Comparison of ENCODE assay signal across 15 cellular contexts in the genomic region with DNA sequence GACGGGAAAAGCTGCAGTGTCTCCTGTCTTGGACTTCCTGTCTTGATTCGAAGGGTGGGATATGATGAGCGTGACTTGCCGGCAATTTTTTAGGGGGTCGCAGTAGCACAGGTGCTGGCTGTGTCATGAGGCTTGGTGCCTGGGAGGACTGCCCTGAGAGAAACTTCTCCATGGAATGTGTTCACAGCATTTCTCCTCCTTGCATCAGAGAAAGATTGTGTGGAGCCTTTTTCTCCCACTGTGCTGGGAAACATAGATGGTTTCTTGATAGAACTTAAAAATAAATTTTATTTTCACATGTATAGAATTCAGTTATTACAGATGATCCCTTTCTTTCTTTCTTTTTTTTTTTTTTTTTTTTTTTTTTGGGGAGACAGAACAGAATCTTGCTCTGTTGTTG.
DNase-seq lines count a peak whose midpoint lies in the region; TF ChIP-seq lines count a peak whose summit lies in the region.
"Had no signal": no experiment of that assay in that cellular context is flagged by ENCODE, and none has a peak within 500 bp of the region (broad histone marks: within the 10 kb centered on the region; RNA-seq: fewer than 3 reads in every experiment).

No MANE protein-coding gene starts in this region.

- 84 to 88% methylated on average over 5 of the region's 5 CpGs for WGBS in esophagus squamous epithelium, 2 donors

- H3K27me3 ChIP-seq in cardiac muscle cell (no peaks in the 10 kb centered on the region), esophagus squamous epithelium (no peaks in the 10 kb centered on the region), neutrophil (no peaks in the 10 kb centered on the region), uterus (no peaks in the 10 kb centered on the region), dorsolateral prefrontal cortex (no peaks in the 10 kb centered on the region)

- no peak for TF ChIP-seq CTCF in cardiac muscle cell (IDR thresholded peaks at IDR 0.05; ENCODE audit: low read depth, low read length)
- TF ChIP-seq CTCF in esophagus squamous epithelium (IDR thresholded peaks at IDR 0.05) = no peak
- TF ChIP-seq CTCF in neutrophil (IDR thresholded peaks at IDR 0.05) = no peak
- TF ChIP-seq CTCF in uterus (IDR thresholded peaks at IDR 0.05) = no peak
- no peak for TF ChIP-seq CTCF in dorsolateral prefrontal cortex (IDR thresholded peaks at IDR 0.05 in 54 of 56, conservative IDR thresholded peaks at IDR 0.05 in 2 of 56; ENCODE audit: low read depth in 1 of 56, partially characterized antibody in 56 of 56)

- H3K4me3 ChIP-seq in cardiac muscle cell = no peak overlapping the region
- no peak overlapping the region for H3K4me3 ChIP-seq in esophagus squamous epithelium
- no peak overlapping the region for H3K4me3 ChIP-seq in neutrophil (ENCODE audit: low read depth in 1 of 2, low read length in 1 of 2)
- no peak overlapping the region for H3K4me3 ChIP-seq in uterus
- no peak overlapping the region for H3K4me3 ChIP-seq in dorsolateral prefrontal cortex

- peaks cover 22% of the 10 kb centered on the region for H3K36me3 ChIP-seq in cardiac muscle cell
- H3K36me3 ChIP-seq in esophagus squamous epithelium = peaks cover 4 to 99% (median 11%) of the 10 kb centered on the region in 3 donors
- peaks cover 95% of the 10 kb centered on the region for H3K36me3 ChIP-seq in neutrophil
- no peaks in the 10 kb centered on the region for H3K36me3 ChIP-seq in uterus

- H3K9me3 ChIP-seq in cardiac muscle cell (ENCODE audit: low read depth) (no peaks in the 10 kb centered on the region), esophagus squamous epithelium (no peaks in the 10 kb centered on the region), neutrophil (no peaks in the 10 kb centered on the region), uterus (no peaks in the 10 kb centered on the region)
- H3K9me3 ChIP-seq: Caco-2 had no signal

- H3K27ac ChIP-seq in cardiac muscle cell (peak overlapping the region; percentile 20), esophagus squamous epithelium (peak overlapping the region in 3 of 4 donors; percentile 51 to 86 (median 60)), neutrophil (peak overlapping the region; percentile 4), uterus (peak overlapping the region; percentile 80 to 97), dorsolateral prefrontal cortex (peak overlapping the region in 3 of 59 donors; percentile 14 to 28 (median 27))

- H3K4me1 ChIP-seq in cardiac muscle cell (ENCODE audit: low read depth) (peaks cover 18% of the 10 kb centered on the region), esophagus squamous epithelium (peaks cover 5 to 39% (median 16%) of the 10 kb centered on the region in 3 donors), neutrophil (ENCODE audit: control insufficient read depth in 1 of 2, insufficient read depth in 1 of 2, low read depth in 1 of 2, low read length in 1 of 2) (no peaks in the 10 kb centered on the region), uterus (peaks cover 13 to 19% of the 10 kb centered on the region in 2 donors)
- H3K4me1 ChIP-seq: Caco-2 had no signal

- DNase-seq in cardiac muscle cell (ENCODE audit: low read depth in 1 of 2, low spot score in 1 of 2) (no peak), cardiac septum (ENCODE audit: low spot score) (no peak), esophagus squamous epithelium (lab: John Stamatoyannopoulos, UW) (no peak), uterus (no peak), dorsolateral prefrontal cortex (no peak), C1 segment of cervical spinal cord (lab: John Stamatoyannopoulos, UW) (no peak), head of caudate nucleus (no peak)
- DNase-seq: activated T-cell treated with anti-CD3 and anti-CD28 coated beads, Interleukin-2, amount 50 U/mL, for 4 hours; Caco-2; foreskin melanocyte; islet precursor cell; NCI-H2081; NCI-H748 treated with DMSO at 0.1 percent for 48 hours; stimulated activated CD8-positive, alpha-beta memory T cell treated with anti-CD3 and anti-CD28 coated beads, Interleukin-4, amount 100 ng/mL, for 48 hours had no signal

- TF ChIP-seq POLR2A in esophagus squamous epithelium (IDR thresholded peaks at IDR 0.05) (no peak), uterus (IDR thresholded peaks at IDR 0.05) (no peak)

- intact Hi-C loops in cardiac septum (cut with DNase I) = no loop called here
- intact Hi-C loops in esophagus squamous epithelium (cut with DNase I) = no loop called here
- intact Hi-C loops in uterus (cut with DNase I; ENCODE audit: low total_unique reads) = no loop called here
- intact Hi-C loops in dorsolateral prefrontal cortex (cut with DNase I) = no loop called here
- intact Hi-C loops in head of caudate nucleus (cut with DNase I) = no loop called here
